In the genomic region with DNA sequence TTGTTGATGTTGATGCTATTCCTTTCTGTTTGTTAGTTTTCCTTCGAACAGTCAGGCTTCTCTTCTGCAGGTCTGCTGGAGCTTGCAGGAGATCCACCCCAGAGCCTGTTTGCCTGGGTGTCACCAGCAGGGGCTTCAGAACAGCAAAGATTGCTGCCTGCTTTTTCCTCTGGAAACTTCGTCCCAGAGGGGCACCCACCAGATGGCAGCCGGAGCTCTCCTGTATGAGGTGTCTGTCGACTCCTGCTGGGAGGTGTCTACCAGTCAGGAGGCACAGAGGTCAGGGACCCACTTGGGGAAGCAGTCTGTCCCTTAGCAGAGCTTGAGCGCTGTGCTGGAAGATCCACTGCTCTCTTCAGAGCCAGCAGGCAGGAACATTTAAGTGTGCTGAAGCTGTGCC, we compare ENCODE assay signal across 1 cellular context.
TF ChIP-seq lines count a peak whose summit lies in the region.

No MANE protein-coding gene starts in this region.

TF ChIP-seq in H1, 55 proteins besides CTCF, POLR2A, EP300 and RAD21 (continued from another document):
- TF ChIP-seq, protein P1, sequence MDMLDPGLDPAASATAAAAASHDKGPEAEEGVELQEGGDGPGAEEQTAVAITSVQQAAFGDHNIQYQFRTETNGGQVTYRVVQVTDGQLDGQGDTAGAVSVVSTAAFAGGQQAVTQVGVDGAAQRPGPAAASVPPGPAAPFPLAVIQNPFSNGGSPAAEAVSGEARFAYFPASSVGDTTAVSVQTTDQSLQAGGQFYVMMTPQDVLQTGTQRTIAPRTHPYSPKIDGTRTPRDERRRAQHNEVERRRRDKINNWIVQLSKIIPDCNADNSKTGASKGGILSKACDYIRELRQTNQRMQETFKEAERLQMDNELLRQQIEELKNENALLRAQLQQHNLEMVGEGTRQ (IDR thresholded peaks at IDR 0.05; ENCODE audit: low read length) = no peak
- TF ChIP-seq KDM1A (IDR thresholded peaks at IDR 0.05; ENCODE audit: borderline replicate concordance, low read length) (no peak), RFX5 (IDR thresholded peaks at IDR 0.05; ENCODE audit: borderline replicate concordance, low read depth, low read length) (no peak), SIRT6 (IDR thresholded peaks at IDR 0.05; ENCODE audit: low read length) (no peak)
